Comparison of ENCODE assay signal across 10 cellular contexts in the genomic region with DNA sequence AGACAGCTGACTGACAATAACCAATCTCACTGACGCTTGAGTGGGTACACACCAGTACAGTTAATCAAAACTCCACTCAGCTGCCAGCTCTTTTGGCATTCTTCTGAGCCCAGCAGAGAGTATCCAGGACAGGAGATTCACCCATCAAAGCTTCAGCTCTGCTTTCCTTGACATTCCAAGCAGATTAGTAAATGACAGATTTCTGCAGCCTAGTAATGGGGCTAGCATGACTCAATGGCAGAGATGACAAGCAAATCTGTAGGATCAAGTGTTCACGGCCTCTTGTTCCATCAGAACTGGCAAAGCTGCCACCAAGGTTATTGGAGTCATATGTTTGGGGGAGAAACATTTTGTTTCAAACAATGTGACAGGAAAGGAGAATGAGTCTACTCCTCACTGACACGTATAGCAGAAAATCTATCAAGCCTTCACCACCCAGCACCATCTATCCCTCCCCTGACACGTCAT.
DNase-seq lines count a peak whose midpoint lies in the region; TF ChIP-seq lines count a peak whose summit lies in the region.
"Had no signal": no experiment of that assay in that cellular context is flagged by ENCODE, and none has a peak within 500 bp of the region (broad histone marks: within the 10 kb centered on the region; RNA-seq: fewer than 3 reads in every experiment).

No MANE protein-coding gene starts in this region.

- H4K20me1 ChIP-seq in neural cell (ENCODE audit: insufficient read depth), result no peaks in the 10 kb centered on the region

- POLR2A ChIA-PET in BJ (lab: Charles Lee), result no interaction called here

- TF ChIP-seq RAD21 in neural cell (conservative IDR thresholded peaks at IDR 0.05), result no peak

- H3K4me2 ChIP-seq in neural cell (ENCODE audit: low read length), result no peak overlapping the region

- CTCF ChIA-PET in BJ (lab: Yijun Ruan, JAX), result interaction anchor here (1.0 to 1.4 kb wide), 3 partner anchors 8 to 202 kb away, joined by 3 to 4 read pairs (median 3); no protein-coding TSS in a partner anchor

- H3F3A ChIP-seq in neural cell (ENCODE audit: insufficient read depth, low read length, poor library complexity, severe bottlenecking), result no peaks in the 10 kb centered on the region

- no peak overlapping the region for H3K27ac ChIP-seq in neural cell (ENCODE audit: low read length)
- H3K27ac ChIP-seq: gastrocnemius medialis had no signal

- H3K9me3 ChIP-seq in neural cell (ENCODE audit: low read length), result no peaks in the 10 kb centered on the region
- H3K9me3 ChIP-seq: gastrocnemius medialis had no signal

- H3K4me3 ChIP-seq in BJ (ENCODE audit: low read depth, low read length) (no peak overlapping the region), neural cell (ENCODE audit: low read length) (no peak overlapping the region), H7 (ENCODE audit: insufficient read depth, low read depth, low read length) (no peak overlapping the region)
- H3K4me3 ChIP-seq: gastrocnemius medialis had no signal

- H3K79me2 ChIP-seq in neural cell (replicated peaks; ENCODE audit: insufficient read depth, low read length), result no peaks in the 10 kb centered on the region

- peak; percentile 94 for TF ChIP-seq EP300 in neural cell (conservative IDR thresholded peaks at IDR 0.05; ENCODE audit: poor library complexity, severe bottlenecking)

- no peak overlapping the region for H3K9ac ChIP-seq in neural cell (ENCODE audit: low read length)

- no peak overlapping the region for H2AFZ ChIP-seq in neural cell (ENCODE audit: low read depth, low read length)

- DNase-seq in BJ (ENCODE audit: low read depth) (peak; percentile 35), NCI-H226 (peak; percentile 70), dermis blood vessel endothelial cell (peak; percentile 64), AML-193 (lab: John Stamatoyannopoulos, UW) (no peak), H7 (no peak), DMS114 treated with DMSO at 0.1 percent for 48 hours (lab: John Stamatoyannopoulos, UW; ENCODE audit: unreplicated experiment) (no peak), GOT3 (lab: John Stamatoyannopoulos, UW) (no peak)
- DNase-seq: gastrocnemius medialis; stimulated activated CD4-positive, alpha-beta T cell treated with anti-CD3 and anti-CD28 coated beads, Interleukin-15, amount 100 ng/mL, for 24 hours had no signal

- no peak for TF ChIP-seq CTCF in BJ (IDR thresholded peaks at IDR 0.05; ENCODE audit: insufficient read depth, low read depth, low read length)
- TF ChIP-seq CTCF in neural cell (IDR thresholded peaks at IDR 0.05; ENCODE audit: poor library complexity, severe bottlenecking), result no peak

- H3K9me2 ChIP-seq in neural cell (ENCODE audit: insufficient read depth, low read length), result no peaks in the 10 kb centered on the region

- H3K27me3 ChIP-seq in BJ (ENCODE audit: control insufficient read depth, insufficient read depth, low read length), result no peaks in the 10 kb centered on the region
- no peaks in the 10 kb centered on the region for H3K27me3 ChIP-seq in neural cell (ENCODE audit: insufficient read depth, low read depth, low read length)
- H3K27me3 ChIP-seq in H7 (ENCODE audit: control insufficient read depth, insufficient read depth, low read length), result no peaks in the 10 kb centered on the region
- H3K27me3 ChIP-seq: gastrocnemius medialis had no signal

- H3K36me3 ChIP-seq in BJ (ENCODE audit: control insufficient read depth, insufficient read depth, low read length) (no peaks in the 10 kb centered on the region), neural cell (ENCODE audit: insufficient read depth, low read length) (no peaks in the 10 kb centered on the region), H7 (replicated peaks; ENCODE audit: control insufficient read depth, insufficient read depth, low read length) (no peaks in the 10 kb centered on the region)
- H3K36me3 ChIP-seq: gastrocnemius medialis had no signal

TF ChIP-seq in neural cell, 6 proteins besides CTCF, POLR2A, EP300 and RAD21:
- TF ChIP-seq, protein P1, sequence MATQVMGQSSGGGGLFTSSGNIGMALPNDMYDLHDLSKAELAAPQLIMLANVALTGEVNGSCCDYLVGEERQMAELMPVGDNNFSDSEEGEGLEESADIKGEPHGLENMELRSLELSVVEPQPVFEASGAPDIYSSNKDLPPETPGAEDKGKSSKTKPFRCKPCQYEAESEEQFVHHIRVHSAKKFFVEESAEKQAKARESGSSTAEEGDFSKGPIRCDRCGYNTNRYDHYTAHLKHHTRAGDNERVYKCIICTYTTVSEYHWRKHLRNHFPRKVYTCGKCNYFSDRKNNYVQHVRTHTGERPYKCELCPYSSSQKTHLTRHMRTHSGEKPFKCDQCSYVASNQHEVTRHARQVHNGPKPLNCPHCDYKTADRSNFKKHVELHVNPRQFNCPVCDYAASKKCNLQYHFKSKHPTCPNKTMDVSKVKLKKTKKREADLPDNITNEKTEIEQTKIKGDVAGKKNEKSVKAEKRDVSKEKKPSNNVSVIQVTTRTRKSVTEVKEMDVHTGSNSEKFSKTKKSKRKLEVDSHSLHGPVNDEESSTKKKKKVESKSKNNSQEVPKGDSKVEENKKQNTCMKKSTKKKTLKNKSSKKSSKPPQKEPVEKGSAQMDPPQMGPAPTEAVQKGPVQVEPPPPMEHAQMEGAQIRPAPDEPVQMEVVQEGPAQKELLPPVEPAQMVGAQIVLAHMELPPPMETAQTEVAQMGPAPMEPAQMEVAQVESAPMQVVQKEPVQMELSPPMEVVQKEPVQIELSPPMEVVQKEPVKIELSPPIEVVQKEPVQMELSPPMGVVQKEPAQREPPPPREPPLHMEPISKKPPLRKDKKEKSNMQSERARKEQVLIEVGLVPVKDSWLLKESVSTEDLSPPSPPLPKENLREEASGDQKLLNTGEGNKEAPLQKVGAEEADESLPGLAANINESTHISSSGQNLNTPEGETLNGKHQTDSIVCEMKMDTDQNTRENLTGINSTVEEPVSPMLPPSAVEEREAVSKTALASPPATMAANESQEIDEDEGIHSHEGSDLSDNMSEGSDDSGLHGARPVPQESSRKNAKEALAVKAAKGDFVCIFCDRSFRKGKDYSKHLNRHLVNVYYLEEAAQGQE (IDR thresholded peaks at IDR 0.05; ENCODE audit: borderline replicate concordance), result peak; percentile 78
- no peak for TF ChIP-seq TAF1 (IDR thresholded peaks at IDR 0.05; ENCODE audit: low read depth)
- peak; percentile 62 for TF ChIP-seq POLR2AphosphoS5 (IDR thresholded peaks at IDR 0.05)

Comparison
In these comparisons a context has a peak if more than half of its experiments do, and no peak if none do; other contexts are left out.
1. DNase-seq: peak in BJ (single experiment), NCI-H226 (single experiment) and dermis blood vessel endothelial cell (single experiment); none in AML-193 (0 of 2), H7 (single experiment), DMS114 treated with DMSO at 0.1 percent for 48 hours (single experiment) and GOT3 (single experiment).